ENCODE assay signal across 26 cellular contexts in genomic region chrX:17842769-17843525, GRCh38. TPM values are rescaled to one million over a fixed set of nuclear protein-coding genes. Genes with fewer than 3 reads are reported as not detected.
DNase-seq lines count a peak whose midpoint lies in the region; ATAC-seq and TF ChIP-seq lines count a peak whose summit lies in the region.
"Had no signal": no experiment of that assay in that cellular context is flagged by ENCODE, and none has a peak within 500 bp of the region (broad histone marks: within the 10 kb centered on the region; RNA-seq: fewer than 3 reads in every experiment).

No MANE protein-coding gene starts in this region.

- POLR2A ChIA-PET in GM10248 (lab: Yijun Ruan, JAX) = no interaction called here

- H3K27me3 ChIP-seq in left lung = no peaks in the 10 kb centered on the region
- H3K27me3 ChIP-seq: neutrophil had no signal

- intact Hi-C loops in left lung (cut with DNase I) = no loop called here

- no peaks in the 10 kb centered on the region for H3K36me3 Mint-ChIP-seq in endothelial cell (ENCODE audit: low read depth, unreplicated experiment)
- H3K36me3 Mint-ChIP-seq: activated naive CD8-positive, alpha-beta T cell; CD8-positive, alpha-beta T cell; mesothelial cell of epicardium; naive B cell had no signal

- no peaks in the 10 kb centered on the region for H3K4me1 ChIP-seq in left lung
- H3K4me1 ChIP-seq: psoas muscle had no signal

- peak; percentile 35 for ATAC-seq in left lung
- ATAC-seq: CD8-positive, alpha-beta T cell; left colon had no signal

- no peaks in the 10 kb centered on the region for H3K9me3 Mint-ChIP-seq in endothelial cell (ENCODE audit: unreplicated experiment)
- H3K9me3 Mint-ChIP-seq: CD8-positive, alpha-beta T cell; stimulated activated naive CD8-positive, alpha-beta T cell treated with anti-CD3 and anti-CD28 coated beads, Interleukin-15, Interleukin-2, amounts not matched to agents 100 ng/mL and 50 ng/mL, for 24 hours had no signal

- H3K27ac ChIP-seq in left lung = no peak overlapping the region
- H3K27ac ChIP-seq: neutrophil, psoas muscle had no signal

- no peak overlapping the region for H3K4me3 Mint-ChIP-seq in endothelial cell (ENCODE audit: unreplicated experiment)
- H3K4me3 Mint-ChIP-seq: activated naive CD8-positive, alpha-beta T cell; CD8-positive, alpha-beta T cell; mesothelial cell of epicardium; naive B cell; stimulated activated naive CD8-positive, alpha-beta T cell treated with anti-CD3 and anti-CD28 coated beads, Interleukin-15, Interleukin-2, amounts not matched to agents 100 ng/mL and 50 ng/mL, for 24 hours had no signal

- peaks cover 1% of the 10 kb centered on the region for H3K27me3 Mint-ChIP-seq in endothelial cell (ENCODE audit: unreplicated experiment)
- H3K27me3 Mint-ChIP-seq: activated naive CD8-positive, alpha-beta T cell had no signal

- TF ChIP-seq CTCF in NB4 (IDR thresholded peaks at IDR 0.05; ENCODE audit: low read depth, low read length) (no peak), endothelial cell (IDR thresholded peaks at IDR 0.05; ENCODE audit: unreplicated experiment) (no peak), left lung (IDR thresholded peaks at IDR 0.05) (no peak), GM10248 (IDR thresholded peaks at IDR 0.05; ENCODE audit: control extremely low read depth, extremely low read depth, low read depth, missing control alignments) (no peak)

- H3K36me3 ChIP-seq in left lung = no peaks in the 10 kb centered on the region
- H3K36me3 ChIP-seq: neutrophil had no signal

- no peaks in the 10 kb centered on the region for H3K9me3 ChIP-seq in left lung
- H3K9me3 ChIP-seq: neutrophil, psoas muscle, SK-N-SH had no signal

- no peak overlapping the region for H3K4me3 ChIP-seq in NB4 (ENCODE audit: low read depth, low read length)
- H3K4me3 ChIP-seq in left lung = no peak overlapping the region
- H3K4me3 ChIP-seq: psoas muscle had no signal

- no peak overlapping the region for H3K27ac Mint-ChIP-seq in endothelial cell (ENCODE audit: unreplicated experiment)
- H3K27ac Mint-ChIP-seq: activated naive CD8-positive, alpha-beta T cell; CD8-positive, alpha-beta T cell; mesothelial cell of epicardium; stimulated activated naive CD8-positive, alpha-beta T cell treated with anti-CD3 and anti-CD28 coated beads, Interleukin-15, Interleukin-2, amounts not matched to agents 100 ng/mL and 50 ng/mL, for 24 hours had no signal

- TF ChIP-seq POLR2A in NB4 (IDR thresholded peaks at IDR 0.05; ENCODE audit: extremely low read depth, insufficient read length) = no peak

- peaks cover 16% of the 10 kb centered on the region for H3K4me1 Mint-ChIP-seq in endothelial cell (ENCODE audit: unreplicated experiment)
- H3K4me1 Mint-ChIP-seq: mesothelial cell of epicardium, naive B cell had no signal

- DNase-seq in NCI-H510A treated with DMSO at 0.1 percent for 48 hours (lab: John Stamatoyannopoulos, UW) = peak; percentile 17
- no peak for DNase-seq in NCI-H510A (lab: John Stamatoyannopoulos, UW)
- DNase-seq in NB4 (ENCODE audit: low read depth) = peak; percentile 0
- DNase-seq in endothelial cell (ENCODE audit: low spot score) = peak; percentile 3
- no peak for DNase-seq in left lung
- no peak for DNase-seq in islet precursor cell
- no peak for DNase-seq in GM10248 (ENCODE audit: extremely low spot score)
- no peak for DNase-seq in GM03348 (ENCODE audit: low spot score)
- DNase-seq: activated T-cell treated with anti-CD3 and anti-CD28 coated beads for 4 hours; CD8-positive, alpha-beta T cell; central memory CD4-positive, alpha-beta T cell; DMS153; left colon; naive B cell; NCI-H1048; NCI-H187; NCI-H345; NCI-H82; psoas muscle; SK-N-SH; T-helper 2 cell had no signal

- CTCF ChIA-PET in GM10248 (lab: Yijun Ruan, JAX) = no interaction called here

RNA-seq across cellular contexts. Expression of gene RAI2, which starts 18.2 kb away (rescaled TPM):
- 7.0 TPM for total RNA-seq in endothelial cell (ENCODE audit: unreplicated experiment)
- total RNA-seq in left lung = 10 to 100 TPM; 17.3 to 20.6 TPM
- total RNA-seq: RPMI7951 had no signal

Comparison
In these comparisons a context has a peak if more than half of its experiments do, and no peak if none do; other contexts are left out.
1. DNase-seq: peak in NCI-H510A treated with DMSO at 0.1 percent for 48 hours (single experiment), NB4 (single experiment) and endothelial cell (single experiment); none in NCI-H510A (single experiment), left lung (0 of 2), islet precursor cell (single experiment), GM10248 (single experiment) and GM03348 (single experiment).